10 cellular contexts compared by ENCODE assay signal in the genomic region with DNA sequence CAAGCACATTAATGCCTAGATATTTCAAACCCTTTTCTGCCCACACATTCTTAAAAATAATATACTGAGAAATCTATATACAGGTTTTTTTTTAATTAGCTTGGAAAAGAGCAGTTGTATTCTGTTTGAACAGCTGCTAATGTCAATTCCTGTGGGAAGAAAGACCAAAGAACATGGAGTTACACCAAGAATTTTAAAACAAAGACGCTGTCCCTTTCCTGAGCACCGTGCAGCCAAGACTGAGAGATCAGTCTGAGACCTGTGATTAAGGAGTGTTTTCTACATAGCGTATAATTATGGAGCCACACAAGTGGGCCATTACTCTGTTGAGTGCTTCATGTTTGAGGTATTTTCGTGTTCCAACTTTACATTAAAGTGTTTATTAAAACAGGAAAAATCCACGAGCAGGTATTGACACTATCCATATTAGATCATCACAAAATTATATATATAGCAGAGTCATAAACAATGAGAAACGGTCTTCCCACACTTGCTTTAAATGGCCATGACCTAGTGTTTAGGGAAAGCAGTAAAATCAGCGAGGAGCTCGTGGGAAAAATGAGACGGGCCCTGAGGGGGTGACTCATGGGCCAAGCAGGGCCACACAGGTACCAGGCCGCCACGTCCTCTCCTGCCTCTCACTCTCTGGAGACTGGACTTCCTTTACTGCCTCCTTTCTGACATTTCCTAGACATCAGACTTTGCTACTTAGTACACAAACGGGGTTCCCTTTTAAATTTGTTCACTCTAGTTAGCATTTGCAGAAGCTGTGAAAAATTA.
DNase-seq lines count a peak whose midpoint lies in the region; ATAC-seq, FAIRE-seq and TF ChIP-seq lines count a peak whose summit lies in the region.
"Had no signal": no experiment of that assay in that cellular context is flagged by ENCODE, and none has a peak within 500 bp of the region (broad histone marks: within the 10 kb centered on the region; RNA-seq: fewer than 3 reads in every experiment).

No MANE protein-coding gene starts in this region.

- WGBS in GM23248 (ENCODE audit: low coverage in 1 of 2, low lambda C conversion rate in 2 of 2, missing lambda C conversion rate in 2 of 2), 2 experiments, result 26% methylated on average over 12 of the region's 12 CpGs
- 24% methylated on average over 12 of the region's 12 CpGs for WGBS in prostate gland

- TF ChIP-seq CTCF in RWPE1 (conservative IDR thresholded peaks at IDR 0.05; ENCODE audit: low read depth), result no peak
- TF ChIP-seq CTCF in foreskin keratinocyte (conservative IDR thresholded peaks at IDR 0.05), result no peak
- no peak for TF ChIP-seq CTCF in prostate gland (IDR thresholded peaks at IDR 0.05)
- TF ChIP-seq CTCF in GM13976 (IDR thresholded peaks at IDR 0.05; ENCODE audit: borderline replicate concordance, control extremely low read depth, extremely low read depth, insufficient read depth, missing control alignments), result no peak

- H3K9ac ChIP-seq in GM23248, result peak overlapping the region; percentile 59

- in situ Hi-C loops in GM23248 (cut with MboI), result no loop called here
- in situ Hi-C loops in GM13976 (cut with MboI; ENCODE audit: low sequenced_read_pairs, unreplicated experiment), result no loop called here

- H3K4me2 ChIP-seq in GM23248 (ENCODE audit: unreplicated experiment), result peak overlapping the region; percentile 16

- H3K79me2 ChIP-seq in GM23248 (ENCODE audit: insufficient read depth), result peaks cover 100% of the 10 kb centered on the region

- H3K9me2 ChIP-seq in GM23248 (ENCODE audit: insufficient read depth), result no peaks in the 10 kb centered on the region

- H3K4me3 ChIP-seq in GM23248 (no peak overlapping the region), prostate gland (no peak overlapping the region)

- H3K4me1 ChIP-seq in GM23248 (ENCODE audit: insufficient read depth) (peaks cover 18% of the 10 kb centered on the region), foreskin keratinocyte (no peaks in the 10 kb centered on the region), prostate gland (replicated peaks) (peaks cover 23% of the 10 kb centered on the region)

- peaks cover 86% of the 10 kb centered on the region for H3F3A ChIP-seq in GM23248 (ENCODE audit: insufficient read depth)

- H3K36me3 ChIP-seq in GM23248 (ENCODE audit: low read depth) (peaks cover 47% of the 10 kb centered on the region), prostate gland (no peaks in the 10 kb centered on the region)

- H3K9me3 ChIP-seq in GM23248 (ENCODE audit: low read depth), result no peaks in the 10 kb centered on the region
- no peaks in the 10 kb centered on the region for H3K9me3 ChIP-seq in prostate gland

- no peak overlapping the region for H2AFZ ChIP-seq in GM23248

- intact Hi-C loops in prostate gland (cut with DNase I), result no loop called here

- TF ChIP-seq POLR2A in prostate gland (IDR thresholded peaks at IDR 0.05), result no peak

- H3K27me3 ChIP-seq in GM23248 (replicated peaks; ENCODE audit: insufficient read depth) (no peaks in the 10 kb centered on the region), foreskin keratinocyte (no peaks in the 10 kb centered on the region), prostate gland (replicated peaks; ENCODE audit: insufficient read depth) (no peaks in the 10 kb centered on the region)

- H3K27ac ChIP-seq in GM23248 (peak overlapping the region; percentile 77), RWPE1 (no peak overlapping the region), foreskin keratinocyte (no peak overlapping the region), prostate gland (peak overlapping the region; percentile 60 to 62)

- POLR2A ChIA-PET in RWPE1 (lab: Yijun Ruan, JAX; ENCODE audit: low non-redundant PET), result no interaction called here

- DNase-seq in GM23248, result peak; percentile 79
- DNase-seq in RWPE1 (ENCODE audit: low spot score), result peak; percentile 37
- peak in 1 of 2 donors; percentile 25 for DNase-seq in foreskin keratinocyte
- DNase-seq in prostate gland (ENCODE audit: low spot score), result no peak
- no peak for DNase-seq in GM13976 (ENCODE audit: low spot score)
- no peak for DNase-seq in SW480 (ENCODE audit: low spot score)
- no peak for DNase-seq in urothelium cell line (ENCODE audit: low spot score)
- no peak for DNase-seq in NCI-H774 (lab: John Stamatoyannopoulos, UW)
- DNase-seq: CD8-positive, alpha-beta memory T cell had no signal

- CTCF ChIA-PET in RWPE1 (lab: Yijun Ruan, JAX), result interaction anchor here (0.7 kb wide), 1 partner anchor 220 kb away, joined by 3 read pairs; no protein-coding TSS in a partner anchor

- FAIRE-seq in urothelium cell line (lab: Jason Lieb, UNC), result no peak
- FAIRE-seq: colon had no signal

- ATAC-seq in foreskin keratinocyte, result peak; percentile 56

- no peaks in the 10 kb centered on the region; the same call in none of the 2 replicates for H4K20me1 ChIP-seq in GM23248 (ENCODE audit: insufficient read depth)

Comparison
In these comparisons a context has a peak if more than half of its experiments do, and no peak if none do; other contexts are left out.
1. DNase-seq: peak in GM23248 (single experiment) and RWPE1 (single experiment); none in prostate gland (single experiment), GM13976 (single experiment), SW480 (single experiment), urothelium cell line (single experiment) and NCI-H774 (single experiment).
2. H3K27ac ChIP-seq: peak in GM23248 (single experiment) and prostate gland (2 of 2); none in RWPE1 (single experiment) and foreskin keratinocyte (single experiment).